Comparison of ENCODE assay signal across 25 cellular contexts in genomic region chr12:52076811-52077210, GRCh38. TPM values are rescaled to one million over a fixed set of nuclear protein-coding genes. Genes with fewer than 3 reads are reported as not detected.
A peak's percentile ranks its signal among the peaks of the same experiment; 100 is the strongest.
DNase-seq lines count a peak whose midpoint lies in the region; ATAC-seq, FAIRE-seq and TF ChIP-seq lines count a peak whose summit lies in the region.
"Had no signal": no experiment of that assay in that cellular context is flagged by ENCODE, and none has a peak within 500 bp of the region (broad histone marks: within the 10 kb centered on the region; RNA-seq: fewer than 3 reads in every experiment).

No MANE protein-coding gene starts in this region.

- no peaks in the 10 kb centered on the region for H3K27me3 Mint-ChIP-seq in stimulated activated naive B cell treated with anti-CD40 and anti-IgM and Interleukin-4, amounts not matched to agents 10 μg/mL and 1 μg/mL and 100 μg/mL, for 72 hours
- H3K27me3 Mint-ChIP-seq: CD4-positive, alpha-beta memory T cell had no signal

- intact Hi-C loops in K562 (cut with micrococcal nuclease) (no loop called here), mammary epithelial cell (cut with micrococcal nuclease) (no loop called here), kidney (cut with DNase I) (loop anchor here (10.0 kb wide), 1 partner anchor 52 kb away; no protein-coding TSS in a partner anchor), transverse colon (cut with DNase I; ENCODE audit: low total_unique reads) (loop anchor here (2.0 kb wide), 1 partner anchor 52 kb away; no protein-coding TSS in a partner anchor)

- CTCF ChIA-PET in K562 (lab: Yijun Ruan, JAX; ENCODE audit: low intra/inter-chr PET ratio) (no interaction called here), mammary epithelial cell (lab: Charles Lee; ENCODE audit: low non-redundant PET) (no interaction called here)

- H4K20me1 ChIP-seq in K562 (replicated peaks; ENCODE audit: control insufficient read depth, insufficient read depth, low read length) (peaks cover 22% of the 10 kb centered on the region), mammary epithelial cell (ENCODE audit: insufficient read depth, low read length) (no peaks in the 10 kb centered on the region)

- H3K4me3 ChIP-seq in K562 (no peak overlapping the region), mammary epithelial cell (replicated peaks in 1 of 3; ENCODE audit: insufficient read depth in 1 of 3, low read depth in 2 of 3, low read length in 3 of 3) (no peak overlapping the region), kidney (ENCODE audit: low read length in 2 of 2) (no peak overlapping the region), transverse colon (no peak overlapping the region)
- H3K4me3 ChIP-seq: HAP-1 had no signal

- ATAC-seq in K562 (no peak), HG02970 (IDR thresholded peaks at IDR 0.05; ENCODE audit: low FRiP score, unreplicated experiment) (no peak)
- no peak for ATAC-seq in stimulated activated effector memory CD8-positive, alpha-beta T cell treated with anti-CD3 and anti-CD28 coated beads, Interleukin-12 subunit alpha, Interleukin-12 subunit beta, amount 100 ng/mL, for 72 hours
- no peak for ATAC-seq in stimulated activated naive B cell treated with anti-CD40 and anti-IgM and Interleukin-4, amounts not matched to agents 10 μg/mL and 1 μg/mL and 100 μg/mL, for 72 hours (replicated peaks)

- TF ChIP-seq EP300 in K562 (IDR thresholded peaks at IDR 0.05; ENCODE audit: low read length) (no peak), transverse colon (IDR thresholded peaks at IDR 0.05; ENCODE audit: low read depth) (no peak)

- DNase-seq in K562 (ENCODE audit: extremely low read depth in 1 of 4, low spot score in 3 of 4) (no peak), mammary epithelial cell (no peak), kidney (peak; percentile 48), foreskin melanocyte (no peak), transverse colon (no peak)
- no peak for DNase-seq in stimulated activated effector memory CD8-positive, alpha-beta T cell treated with anti-CD3 and anti-CD28 coated beads, Interleukin-12 subunit alpha, Interleukin-12 subunit beta, amount 100 ng/mL, for 72 hours (ENCODE audit: low spot score in 2 of 2)
- no peak for DNase-seq in stimulated activated naive B cell treated with anti-CD40 and anti-IgM and Interleukin-4, amounts not matched to agents 10 μg/mL and 1 μg/mL and 100 μg/mL, for 72 hours
- DNase-seq: C1 segment of cervical spinal cord; Calu3; CD4-positive, alpha-beta memory T cell; COR-L47; DMS53; DMS79 treated with DMSO at 0.1 percent for 48 hours; GF-D8; GOT3; HFFc6 had no signal

- dilution Hi-C loops in mammary epithelial cell (cut with HindIII; ENCODE audit: low sequenced_read_pairs): no loop called here

- FAIRE-seq in K562 (lab: Jason Lieb, UNC): no peak
- no peak for FAIRE-seq in kidney (lab: Jason Lieb, UNC)
- FAIRE-seq: GM12891, GM18507, H54 had no signal

- peaks cover 62% of the 10 kb centered on the region for H3K36me3 ChIP-seq in K562 (ENCODE audit: control insufficient read depth, insufficient read depth, low read length)
- H3K36me3 ChIP-seq in mammary epithelial cell (ENCODE audit: insufficient read depth, low read length): peaks cover 16% of the 10 kb centered on the region
- H3K36me3 ChIP-seq in kidney (ENCODE audit: control insufficient read depth in 1 of 2, insufficient read depth in 2 of 2, low read length in 2 of 2): peaks cover 25 to 37% of the 10 kb centered on the region in 2 donors
- H3K36me3 ChIP-seq in transverse colon: peaks cover 0 to 17% (median 4%) of the 10 kb centered on the region in 4 donors

- no peak overlapping the region for H2AFZ ChIP-seq in K562 (ENCODE audit: low read depth, low read length)
- H2AFZ ChIP-seq in mammary epithelial cell (ENCODE audit: low read depth, low read length): no peak overlapping the region

- H3K9me3 Mint-ChIP-seq in stimulated activated effector memory CD8-positive, alpha-beta T cell treated with anti-CD3 and anti-CD28 coated beads, Interleukin-12 subunit alpha, Interleukin-12 subunit beta, amount 100 ng/mL, for 72 hours: no peaks in the 10 kb centered on the region
- no peaks in the 10 kb centered on the region for H3K9me3 Mint-ChIP-seq in stimulated activated naive B cell treated with anti-CD40 and anti-IgM and Interleukin-4, amounts not matched to agents 10 μg/mL and 1 μg/mL and 100 μg/mL, for 72 hours
- H3K9me3 Mint-ChIP-seq: HFFc6 had no signal

- TF ChIP-seq CTCF in K562 (IDR thresholded peaks at IDR 0.05 in 2 of 3, conservative IDR thresholded peaks at IDR 0.05 in 1 of 3; ENCODE audit: insufficient read depth in 2 of 3, low read depth in 1 of 3, low read length in 3 of 3) (no peak), mammary epithelial cell (conservative IDR thresholded peaks at IDR 0.05 in 1 of 2, IDR thresholded peaks at IDR 0.05 in 1 of 2; ENCODE audit: extremely low read depth in 1 of 2, insufficient read depth in 1 of 2, low read depth in 1 of 2, low read length in 2 of 2) (no peak), kidney (IDR thresholded peaks at IDR 0.05; ENCODE audit: borderline replicate concordance, extremely low read depth, insufficient read depth) (no peak), transverse colon (IDR thresholded peaks at IDR 0.05) (no peak)

- 94% methylated on average over 13 of the region's 16 CpGs for WGBS in K562 (ENCODE audit: insufficient coverage, low coverage, missing lambda C conversion rate)
- WGBS in mammary epithelial cell (ENCODE audit: low coverage, missing lambda C conversion rate): 90% methylated on average over 14 of the region's 16 CpGs
- WGBS in transverse colon (ENCODE audit: low coverage in 1 of 2), 2 donors: 93% methylated on average over 16 of the region's 16 CpGs; no CpG with 5 or more reads in 1 of the 2 donors

- peak overlapping the region; percentile 1 for H3K27ac Mint-ChIP-seq in stimulated activated effector memory CD8-positive, alpha-beta T cell treated with anti-CD3 and anti-CD28 coated beads, Interleukin-12 subunit alpha, Interleukin-12 subunit beta, amount 100 ng/mL, for 72 hours
- no peak overlapping the region for H3K27ac Mint-ChIP-seq in stimulated activated naive B cell treated with anti-CD40 and anti-IgM and Interleukin-4, amounts not matched to agents 10 μg/mL and 1 μg/mL and 100 μg/mL, for 72 hours
- H3K27ac Mint-ChIP-seq: HFFc6 had no signal

- no peaks in the 10 kb centered on the region for H3K9me1 ChIP-seq in K562 (ENCODE audit: control insufficient read depth, insufficient read depth, low read length)

- H3K9me3 ChIP-seq in K562 (replicated peaks; ENCODE audit: control insufficient read depth, insufficient read depth, low read depth, low read length) (no peaks in the 10 kb centered on the region), mammary epithelial cell (replicated peaks; ENCODE audit: insufficient read depth, low read length) (no peaks in the 10 kb centered on the region), kidney (ENCODE audit: control insufficient read depth in 1 of 2, low read length in 2 of 2) (no peaks in the 10 kb centered on the region), transverse colon (no peaks in the 10 kb centered on the region)
- H3K9me3 ChIP-seq: HAP-1 had no signal

- H3K27me3 ChIP-seq in K562 (ENCODE audit: control insufficient read depth in 2 of 2, insufficient read depth in 2 of 2, low read length in 2 of 2) (no peaks in the 10 kb centered on the region), mammary epithelial cell (ENCODE audit: insufficient read depth, low read length) (no peaks in the 10 kb centered on the region), transverse colon (no peaks in the 10 kb centered on the region)

- TF ChIP-seq POLR2A in K562 (conservative IDR thresholded peaks at IDR 0.05): no peak
- TF ChIP-seq POLR2A in transverse colon (IDR thresholded peaks at IDR 0.05): no peak

- H3K9ac ChIP-seq in K562 (ENCODE audit: insufficient read depth in 1 of 2, low read depth in 2 of 2, low read length in 2 of 2) (no peak overlapping the region), mammary epithelial cell (ENCODE audit: insufficient read depth, low read length) (no peak overlapping the region), kidney (ENCODE audit: low read length in 2 of 2) (no peak overlapping the region)

- H3K4me1 ChIP-seq in K562 (replicated peaks in 1 of 2; ENCODE audit: control insufficient read depth in 2 of 2, insufficient read depth in 2 of 2, low read length in 2 of 2) (peaks cover 0 to 10% of the 10 kb centered on the region in 2 experiments; a peak in 3 of 5 replicates), mammary epithelial cell (ENCODE audit: insufficient read depth, low read length) (peaks cover 9% of the 10 kb centered on the region), kidney (ENCODE audit: control insufficient read depth in 1 of 2, insufficient read depth in 1 of 2, low read depth in 1 of 2, low read length in 2 of 2) (peaks cover 11 to 24% of the 10 kb centered on the region in 2 donors), transverse colon (peaks cover 1 to 17% (median 12%) of the 10 kb centered on the region in 4 donors)
- H3K4me1 ChIP-seq: HAP-1 had no signal

- H3K4me3 Mint-ChIP-seq in stimulated activated effector memory CD8-positive, alpha-beta T cell treated with anti-CD3 and anti-CD28 coated beads, Interleukin-12 subunit alpha, Interleukin-12 subunit beta, amount 100 ng/mL, for 72 hours: no peak overlapping the region
- no peak overlapping the region for H3K4me3 Mint-ChIP-seq in stimulated activated naive B cell treated with anti-CD40 and anti-IgM and Interleukin-4, amounts not matched to agents 10 μg/mL and 1 μg/mL and 100 μg/mL, for 72 hours
- H3K4me3 Mint-ChIP-seq: CD4-positive, alpha-beta memory T cell; HFFc6 had no signal

- in situ Hi-C loops in K562 (cut with MboI): no loop called here
- in situ Hi-C loops in mammary epithelial cell (cut with MboI; ENCODE audit: low sequenced_read_pairs in 2 of 2): no loop called here
- in situ Hi-C loops in transverse colon (cut with MboI; ENCODE audit: low pct_ligation_motif_present in 1 of 4, low pct_unique_long_range_greater_than_20kb in 1 of 4, low sequenced_read_pairs in 3 of 4): no loop called here

- H3K79me2 ChIP-seq in K562 (ENCODE audit: control insufficient read depth, insufficient read depth, low read length) (peaks cover 19% of the 10 kb centered on the region), mammary epithelial cell (ENCODE audit: insufficient read depth, low read length) (peaks cover 53% of the 10 kb centered on the region)

- peaks cover 59% of the 10 kb centered on the region for H3K36me3 Mint-ChIP-seq in stimulated activated effector memory CD8-positive, alpha-beta T cell treated with anti-CD3 and anti-CD28 coated beads, Interleukin-12 subunit alpha, Interleukin-12 subunit beta, amount 100 ng/mL, for 72 hours
- H3K36me3 Mint-ChIP-seq in stimulated activated naive B cell treated with anti-CD40 and anti-IgM and Interleukin-4, amounts not matched to agents 10 μg/mL and 1 μg/mL and 100 μg/mL, for 72 hours: peaks cover 41 to 51% of the 10 kb centered on the region in 2 donors

- BruUV-seq in K562 (replicated peaks; lab: Mats Ljungman, UMichigan) (no TSS peak), mammary epithelial cell (replicated peaks; lab: Mats Ljungman, UMichigan) (TSS peak; percentile 35)

- H3K4me1 Mint-ChIP-seq in stimulated activated effector memory CD8-positive, alpha-beta T cell treated with anti-CD3 and anti-CD28 coated beads, Interleukin-12 subunit alpha, Interleukin-12 subunit beta, amount 100 ng/mL, for 72 hours: peaks cover 31% of the 10 kb centered on the region
- peaks cover 49 to 62% of the 10 kb centered on the region in 2 donors for H3K4me1 Mint-ChIP-seq in stimulated activated naive B cell treated with anti-CD40 and anti-IgM and Interleukin-4, amounts not matched to agents 10 μg/mL and 1 μg/mL and 100 μg/mL, for 72 hours

- H3K27ac ChIP-seq in K562 (ENCODE audit: extremely low read depth, low read depth, low read length) (no peak overlapping the region), mammary epithelial cell (ENCODE audit: insufficient read depth, low read depth, low read length) (no peak overlapping the region), kidney (ENCODE audit: low read depth in 2 of 2, low read length in 2 of 2) (no peak overlapping the region), transverse colon (no peak overlapping the region)

- POLR2A ChIA-PET in K562 (lab: Yijun Ruan, JAX): interaction anchor here (0.6 to 1.2 kb wide), 2 partner anchors 41 to 604 kb away, joined by 3 read pairs; no protein-coding TSS in a partner anchor

- no peak overlapping the region for H3K4me2 ChIP-seq in K562 (ENCODE audit: insufficient read depth, low read length)
- no peak overlapping the region for H3K4me2 ChIP-seq in mammary epithelial cell (ENCODE audit: insufficient read depth, low read depth, low read length)

- TF ChIP-seq RAD21 in K562 (CRISPR knock-in tag; conservative IDR thresholded peaks at IDR 0.05 in 1 of 2, IDR thresholded peaks at IDR 0.05 in 1 of 2): no peak

RNA-seq across cellular contexts. Expression of gene SMIM41, which starts 2.7 kb away (rescaled TPM):
- total RNA-seq in K562 (2011; cell fraction: chromatin; rRNA removed; ENCODE audit: low replicate concordance): not detected in 2 replicates
- 0.50 TPM in 1 of 2 replicates, not detected in the other for total RNA-seq in K562 (2011; cell fraction: nucleolus; rRNA removed)
- not detected in 2 replicates for total RNA-seq in K562 (2011; cell fraction: nucleoplasm; rRNA removed)
- not detected in 2 replicates for total RNA-seq in K562 (2014; rRNA removed)
- total RNA-seq in K562 (2014; rRNA removed; fragmentation: Illumina TruSeq; extraction: Trizol): not detected in 2 replicates
- total RNA-seq in K562 (2015; rRNA removed; fragmentation: Illumina TruSeq; extraction: Trizol): not detected in 2 replicates
- total RNA-seq in K562 (2021): not detected in 2 replicates
- polyA plus RNA-seq in K562 (2011; rRNA removed): not detected in 2 replicates
- polyA plus RNA-seq in K562 (2011; cell fraction: cytosol; rRNA removed): not detected in 2 replicates
- polyA plus RNA-seq in K562 (2011; cell fraction: nucleus; rRNA removed): 0.09 TPM in 1 of 2 replicates, not detected in the other
- polyA plus RNA-seq in K562 (2012): not detected in 2 replicates
- not detected in 2 replicates for polyA plus RNA-seq in K562 (2014; fragmentation: Illumina TruSeq; extraction: Trizol)
- not detected for polyA plus RNA-seq in K562 (2014; fragmentation: Nextera tagmentation; extraction: Ambion mirVana)
- polyA plus RNA-seq in K562 (2014; rRNA removed): not detected in 2 replicates
- not detected in 2 replicates for polyA minus RNA-seq in K562 (2011; rRNA and poly(A)+ RNA removed)
- polyA minus RNA-seq in K562 (2011; cell fraction: cytosol; rRNA and poly(A)+ RNA removed): not detected in 2 replicates
- 0.27 TPM in 1 of 2 replicates, not detected in the other for polyA minus RNA-seq in K562 (2011; cell fraction: nucleus; rRNA and poly(A)+ RNA removed)
- total RNA-seq in mammary epithelial cell: under 1 TPM in 1 of 2 donors, not detected in 1; 0.17 TPM
- not detected for polyA plus RNA-seq in mammary epithelial cell
- polyA minus RNA-seq in mammary epithelial cell: not detected
- 0.31 TPM for total RNA-seq in kidney
- polyA plus RNA-seq in kidney (ENCODE audit: insufficient read depth, low read depth, low replicate concordance): not detected
- 1 to 10 TPM in 1 of 4 donors, under 1 TPM in 2, not detected in 1; 0.64 to 1.5 (median 0.80) TPM for total RNA-seq in transverse colon
- total RNA-seq: A172; Calu3; CD4-positive, alpha-beta memory T cell; Daoy; G401; HFFc6 had no signal
- polyA plus RNA-seq: BJ; CD4-positive, alpha-beta memory T cell had no signal

RNA-seq across cellular contexts. Expression of gene ATG101, which starts 7.0 kb away (rescaled TPM):
- 24.2 and 53.2 TPM in 2 replicates for total RNA-seq in K562 (2011; cell fraction: chromatin; rRNA removed; ENCODE audit: low replicate concordance)
- total RNA-seq in K562 (2011; cell fraction: nucleolus; rRNA removed): 52.9 and 58.2 TPM in 2 replicates
- 34.3 and 38.9 TPM in 2 replicates for total RNA-seq in K562 (2011; cell fraction: nucleoplasm; rRNA removed)
- total RNA-seq in K562 (2014; rRNA removed): 50.5 and 52.4 TPM in 2 replicates
- 15.0 and 20.8 TPM in 2 replicates for total RNA-seq in K562 (2014; rRNA removed; fragmentation: Illumina TruSeq; extraction: Trizol)
- 29.7 and 31.8 TPM in 2 replicates for total RNA-seq in K562 (2015; rRNA removed; fragmentation: Illumina TruSeq; extraction: Trizol)
- 38.0 and 38.1 TPM in 2 replicates for total RNA-seq in K562 (2021)
- 40.0 and 44.4 TPM in 2 replicates for polyA plus RNA-seq in K562 (2011; rRNA removed)
- 44.9 and 61.0 TPM in 2 replicates for polyA plus RNA-seq in K562 (2011; cell fraction: cytosol; rRNA removed)
- polyA plus RNA-seq in K562 (2011; cell fraction: nucleus; rRNA removed): 29.2 and 42.6 TPM in 2 replicates
- 36.2 and 43.3 TPM in 2 replicates for polyA plus RNA-seq in K562 (2012)
- 29.1 and 34.1 TPM in 2 replicates for polyA plus RNA-seq in K562 (2014; fragmentation: Illumina TruSeq; extraction: Trizol)
- polyA plus RNA-seq in K562 (2014; fragmentation: Nextera tagmentation; extraction: Ambion mirVana): 1 to 10 TPM; 2.9 to 3.9 TPM
- polyA plus RNA-seq in K562 (2014; rRNA removed): 39.9 and 42.9 TPM in 2 replicates
- polyA minus RNA-seq in K562 (2011; rRNA and poly(A)+ RNA removed): 36.0 and 46.8 TPM in 2 replicates
- polyA minus RNA-seq in K562 (2011; cell fraction: cytosol; rRNA and poly(A)+ RNA removed): 12.4 and 14.5 TPM in 2 replicates
- polyA minus RNA-seq in K562 (2011; cell fraction: nucleus; rRNA and poly(A)+ RNA removed): 16.6 and 19.2 TPM in 2 replicates
- 10 to 100 TPM; 44.8 to 59.4 TPM for total RNA-seq in mammary epithelial cell
- polyA plus RNA-seq in mammary epithelial cell: 90.8 TPM
- 36.4 TPM for polyA minus RNA-seq in mammary epithelial cell
- 32.1 TPM for total RNA-seq in kidney
- polyA plus RNA-seq in kidney (ENCODE audit: insufficient read depth, low read depth, low replicate concordance): 53.0 TPM
- total RNA-seq in transverse colon: 10 to 100 TPM; 15.7 to 64.1 (median 51.6) TPM

RNA-seq across cellular contexts. Expression of gene NR4A1, which starts 25.6 kb away (rescaled TPM):
- 5.4 and 21.5 TPM in 2 replicates for total RNA-seq in K562 (2011; cell fraction: chromatin; rRNA removed; ENCODE audit: low replicate concordance)
- 6.6 and 15.5 TPM in 2 replicates for total RNA-seq in K562 (2011; cell fraction: nucleolus; rRNA removed)
- 6.7 and 7.1 TPM in 2 replicates for total RNA-seq in K562 (2011; cell fraction: nucleoplasm; rRNA removed)
- total RNA-seq in K562 (2014; rRNA removed) (2.0 and 2.2 TPM in 2 replicates), K562 (2014; rRNA removed; fragmentation: Illumina TruSeq; extraction: Trizol) (0.47 and 0.86 TPM in 2 replicates), K562 (2015; rRNA removed; fragmentation: Illumina TruSeq; extraction: Trizol) (0.07 and 0.34 TPM in 2 replicates), K562 (2021) (4.4 and 4.7 TPM in 2 replicates), mammary epithelial cell (1 to 10 TPM in 1 of 2 donors, under 1 TPM in 1; 0.17 to 2.4 TPM), kidney (37.2 TPM), transverse colon (100 to 1,000 TPM in 1 of 4 donors, 10 to 100 TPM in 3; 50.7 to 102 (median 76.9) TPM)
- polyA plus RNA-seq in K562 (2011; rRNA removed) (2.0 and 3.2 TPM in 2 replicates), K562 (2014; fragmentation: Illumina TruSeq; extraction: Trizol) (1.7 and 2.4 TPM in 2 replicates), K562 (2014; fragmentation: Nextera tagmentation; extraction: Ambion mirVana) (under 1 TPM in 1 of 2 experiments, not detected in 1; 0.08 TPM), K562 (2014; rRNA removed) (1.7 and 2.7 TPM in 2 replicates), mammary epithelial cell (0.44 TPM), kidney (ENCODE audit: insufficient read depth, low read depth, low replicate concordance) (54.1 TPM)
- polyA plus RNA-seq in K562 (2011; cell fraction: cytosol; rRNA removed): 3.2 and 7.1 TPM in 2 replicates
- 6.6 and 13.3 TPM in 2 replicates for polyA plus RNA-seq in K562 (2011; cell fraction: nucleus; rRNA removed)
- polyA plus RNA-seq in K562 (2012): 3.6 and 4.4 TPM in 2 replicates
- polyA minus RNA-seq in K562 (2011; rRNA and poly(A)+ RNA removed): 0.72 and 0.95 TPM in 2 replicates
- 3.7 and 7.6 TPM in 2 replicates for polyA minus RNA-seq in K562 (2011; cell fraction: cytosol; rRNA and poly(A)+ RNA removed)
- polyA minus RNA-seq in K562 (2011; cell fraction: nucleus; rRNA and poly(A)+ RNA removed): 2.8 and 3.4 TPM in 2 replicates
- 1.4 TPM for polyA minus RNA-seq in mammary epithelial cell

Comparison
In these comparisons a context has a peak if more than half of its experiments do, and no peak if none do; other contexts are left out.
1. intact Hi-C loops: an anchor here in kidney (10.0 kb wide) and transverse colon (2.0 kb wide); none called in K562 and mammary epithelial cell.